In genomic region chr7:142880886-142881505, GRCh38 we compare ENCODE assay signal across 1 cellular context.
TF ChIP-seq lines count a peak whose summit lies in the region.

No MANE protein-coding gene starts in this region.

TF ChIP-seq in K562, 482 proteins besides CTCF, POLR2A, EP300 and RAD21 (continues in another document):
- TF ChIP-seq RCOR1 (IDR thresholded peaks at IDR 0.05; ENCODE audit: borderline replicate concordance in 1 of 2, low read depth in 2 of 2, low read length in 2 of 2) (0 out of 4 replicates have a peak, but pooled peaks of 1 of the 2 experiments have one; percentile 11), CTBP1 (IDR thresholded peaks at IDR 0.05; ENCODE audit: borderline replicate concordance) (0 out of 2 replicates have a peak, but pooled peaks have one; percentile 17), SIX5 (IDR thresholded peaks at IDR 0.05; ENCODE audit: borderline replicate concordance in 1 of 2, insufficient read depth in 1 of 2, low read depth in 1 of 2, low read length in 2 of 2) (no peak), FOXK1 (CRISPR knock-in tag; IDR thresholded peaks at IDR 0.05; ENCODE audit: borderline replicate concordance) (no peak), THAP7 (CRISPR knock-in tag; IDR thresholded peaks at IDR 0.05) (no peak), ZBTB5 (IDR thresholded peaks at IDR 0.05) (no peak), ZNF263 (CRISPR knock-in tag; IDR thresholded peaks at IDR 0.05; ENCODE audit: borderline replicate concordance) (no peak), ZEB2 (IDR thresholded peaks at IDR 0.05) (0 out of 2 replicates have a peak, but pooled peaks have one; percentile 43), TFE3 (CRISPR knock-in tag; IDR thresholded peaks at IDR 0.05) (no peak), TCF7 (IDR thresholded peaks at IDR 0.05; ENCODE audit: borderline replicate concordance) (no peak), ETV1 (tag; conservative IDR thresholded peaks at IDR 0.05; ENCODE audit: low read depth) (0 out of 2 replicates have a peak, but pooled peaks have one; percentile 24), THRAP3 (IDR thresholded peaks at IDR 0.05; ENCODE audit: borderline replicate concordance) (no peak), CEBPG (CRISPR knock-in tag; IDR thresholded peaks at IDR 0.05) (no peak), CEBPG (tag; conservative IDR thresholded peaks at IDR 0.05 in 1 of 2, IDR thresholded peaks at IDR 0.05 in 1 of 2) (no peak), FOXK2 (conservative IDR thresholded peaks at IDR 0.05 in 1 of 2, IDR thresholded peaks at IDR 0.05 in 1 of 2; ENCODE audit: low read depth in 2 of 2) (no peak), ZC3H8 (IDR thresholded peaks at IDR 0.05) (no peak), HCFC1 (IDR thresholded peaks at IDR 0.05; ENCODE audit: low read depth, low read length) (no peak), CREB1 (IDR thresholded peaks at IDR 0.05) (0 out of 2 replicates have a peak, but pooled peaks have one; percentile 5), CREB1 (CRISPR knock-in tag; IDR thresholded peaks at IDR 0.05) (no peak), NCOA2 (IDR thresholded peaks at IDR 0.05; ENCODE audit: partially characterized antibody in 2 of 2) (no peak), ZFP30 (CRISPR knock-in tag; IDR thresholded peaks at IDR 0.05; ENCODE audit: borderline replicate concordance) (no peak), BCL6 (CRISPR knock-in tag; IDR thresholded peaks at IDR 0.05) (no peak), SMC3 (conservative IDR thresholded peaks at IDR 0.05; ENCODE audit: insufficient read depth, low read depth, low read length) (peak; percentile 94), TFAM (CRISPR knock-in tag; conservative IDR thresholded peaks at IDR 0.05) (no peak), HEY1 (CRISPR knock-in tag; IDR thresholded peaks at IDR 0.05; ENCODE audit: borderline replicate concordance) (no peak), TAF7 (tag; IDR thresholded peaks at IDR 0.05) (no peak), CUX1 (CRISPR knock-in tag; IDR thresholded peaks at IDR 0.05) (no peak)
- TF ChIP-seq, protein P1, sequence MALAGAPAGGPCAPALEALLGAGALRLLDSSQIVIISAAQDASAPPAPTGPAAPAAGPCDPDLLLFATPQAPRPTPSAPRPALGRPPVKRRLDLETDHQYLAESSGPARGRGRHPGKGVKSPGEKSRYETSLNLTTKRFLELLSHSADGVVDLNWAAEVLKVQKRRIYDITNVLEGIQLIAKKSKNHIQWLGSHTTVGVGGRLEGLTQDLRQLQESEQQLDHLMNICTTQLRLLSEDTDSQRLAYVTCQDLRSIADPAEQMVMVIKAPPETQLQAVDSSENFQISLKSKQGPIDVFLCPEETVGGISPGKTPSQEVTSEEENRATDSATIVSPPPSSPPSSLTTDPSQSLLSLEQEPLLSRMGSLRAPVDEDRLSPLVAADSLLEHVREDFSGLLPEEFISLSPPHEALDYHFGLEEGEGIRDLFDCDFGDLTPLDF (CRISPR knock-in tag; IDR thresholded peaks at IDR 0.05), result 0 out of 2 replicates have a peak, but pooled peaks have one; percentile 22
- TF ChIP-seq, protein P2, sequence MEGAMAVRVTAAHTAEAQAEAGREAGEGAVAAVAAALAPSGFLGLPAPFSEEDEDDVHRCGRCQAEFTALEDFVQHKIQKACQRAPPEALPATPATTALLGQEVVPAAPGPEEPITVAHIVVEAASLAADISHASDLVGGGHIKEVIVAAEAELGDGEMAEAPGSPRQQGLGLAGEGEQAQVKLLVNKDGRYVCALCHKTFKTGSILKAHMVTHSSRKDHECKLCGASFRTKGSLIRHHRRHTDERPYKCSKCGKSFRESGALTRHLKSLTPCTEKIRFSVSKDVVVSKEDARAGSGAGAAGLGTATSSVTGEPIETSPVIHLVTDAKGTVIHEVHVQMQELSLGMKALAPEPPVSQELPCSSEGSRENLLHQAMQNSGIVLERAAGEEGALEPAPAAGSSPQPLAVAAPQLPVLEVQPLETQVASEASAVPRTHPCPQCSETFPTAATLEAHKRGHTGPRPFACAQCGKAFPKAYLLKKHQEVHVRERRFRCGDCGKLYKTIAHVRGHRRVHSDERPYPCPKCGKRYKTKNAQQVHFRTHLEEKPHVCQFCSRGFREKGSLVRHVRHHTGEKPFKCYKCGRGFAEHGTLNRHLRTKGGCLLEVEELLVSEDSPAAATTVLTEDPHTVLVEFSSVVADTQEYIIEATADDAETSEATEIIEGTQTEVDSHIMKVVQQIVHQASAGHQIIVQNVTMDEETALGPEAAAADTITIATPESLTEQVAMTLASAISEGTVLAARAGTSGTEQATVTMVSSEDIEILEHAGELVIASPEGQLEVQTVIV (CRISPR knock-in tag; IDR thresholded peaks at IDR 0.05; ENCODE audit: borderline replicate concordance), result no peak
- TF ChIP-seq, protein P3, sequence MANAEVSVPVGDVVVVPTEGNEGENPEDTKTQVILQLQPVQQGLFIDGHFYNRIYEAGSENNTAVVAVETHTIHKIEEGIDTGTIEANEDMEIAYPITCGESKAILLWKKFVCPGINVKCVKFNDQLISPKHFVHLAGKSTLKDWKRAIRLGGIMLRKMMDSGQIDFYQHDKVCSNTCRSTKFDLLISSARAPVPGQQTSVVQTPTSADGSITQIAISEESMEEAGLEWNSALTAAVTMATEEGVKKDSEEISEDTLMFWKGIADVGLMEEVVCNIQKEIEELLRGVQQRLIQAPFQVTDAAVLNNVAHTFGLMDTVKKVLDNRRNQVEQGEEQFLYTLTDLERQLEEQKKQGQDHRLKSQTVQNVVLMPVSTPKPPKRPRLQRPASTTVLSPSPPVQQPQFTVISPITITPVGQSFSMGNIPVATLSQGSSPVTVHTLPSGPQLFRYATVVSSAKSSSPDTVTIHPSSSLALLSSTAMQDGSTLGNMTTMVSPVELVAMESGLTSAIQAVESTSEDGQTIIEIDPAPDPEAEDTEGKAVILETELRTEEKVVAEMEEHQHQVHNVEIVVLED (CRISPR knock-in tag; IDR thresholded peaks at IDR 0.05), result no peak
- TF ChIP-seq, protein P4, sequence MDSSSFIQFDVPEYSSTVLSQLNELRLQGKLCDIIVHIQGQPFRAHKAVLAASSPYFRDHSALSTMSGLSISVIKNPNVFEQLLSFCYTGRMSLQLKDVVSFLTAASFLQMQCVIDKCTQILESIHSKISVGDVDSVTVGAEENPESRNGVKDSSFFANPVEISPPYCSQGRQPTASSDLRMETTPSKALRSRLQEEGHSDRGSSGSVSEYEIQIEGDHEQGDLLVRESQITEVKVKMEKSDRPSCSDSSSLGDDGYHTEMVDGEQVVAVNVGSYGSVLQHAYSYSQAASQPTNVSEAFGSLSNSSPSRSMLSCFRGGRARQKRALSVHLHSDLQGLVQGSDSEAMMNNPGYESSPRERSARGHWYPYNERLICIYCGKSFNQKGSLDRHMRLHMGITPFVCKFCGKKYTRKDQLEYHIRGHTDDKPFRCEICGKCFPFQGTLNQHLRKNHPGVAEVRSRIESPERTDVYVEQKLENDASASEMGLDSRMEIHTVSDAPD (CRISPR knock-in tag; IDR thresholded peaks at IDR 0.05), result no peak
- TF ChIP-seq, protein P5, sequence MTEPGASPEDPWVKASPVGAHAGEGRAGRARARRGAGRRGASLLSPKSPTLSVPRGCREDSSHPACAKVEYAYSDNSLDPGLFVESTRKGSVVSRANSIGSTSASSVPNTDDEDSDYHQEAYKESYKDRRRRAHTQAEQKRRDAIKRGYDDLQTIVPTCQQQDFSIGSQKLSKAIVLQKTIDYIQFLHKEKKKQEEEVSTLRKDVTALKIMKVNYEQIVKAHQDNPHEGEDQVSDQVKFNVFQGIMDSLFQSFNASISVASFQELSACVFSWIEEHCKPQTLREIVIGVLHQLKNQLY (CRISPR knock-in tag; conservative IDR thresholded peaks at IDR 0.05), result no peak
- TF ChIP-seq, protein P6, sequence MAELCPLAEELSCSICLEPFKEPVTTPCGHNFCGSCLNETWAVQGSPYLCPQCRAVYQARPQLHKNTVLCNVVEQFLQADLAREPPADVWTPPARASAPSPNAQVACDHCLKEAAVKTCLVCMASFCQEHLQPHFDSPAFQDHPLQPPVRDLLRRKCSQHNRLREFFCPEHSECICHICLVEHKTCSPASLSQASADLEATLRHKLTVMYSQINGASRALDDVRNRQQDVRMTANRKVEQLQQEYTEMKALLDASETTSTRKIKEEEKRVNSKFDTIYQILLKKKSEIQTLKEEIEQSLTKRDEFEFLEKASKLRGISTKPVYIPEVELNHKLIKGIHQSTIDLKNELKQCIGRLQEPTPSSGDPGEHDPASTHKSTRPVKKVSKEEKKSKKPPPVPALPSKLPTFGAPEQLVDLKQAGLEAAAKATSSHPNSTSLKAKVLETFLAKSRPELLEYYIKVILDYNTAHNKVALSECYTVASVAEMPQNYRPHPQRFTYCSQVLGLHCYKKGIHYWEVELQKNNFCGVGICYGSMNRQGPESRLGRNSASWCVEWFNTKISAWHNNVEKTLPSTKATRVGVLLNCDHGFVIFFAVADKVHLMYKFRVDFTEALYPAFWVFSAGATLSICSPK (IDR thresholded peaks at IDR 0.05; ENCODE audit: borderline replicate concordance), result no peak
